ENCODE assay signal across 11 cellular contexts in the genomic region with DNA sequence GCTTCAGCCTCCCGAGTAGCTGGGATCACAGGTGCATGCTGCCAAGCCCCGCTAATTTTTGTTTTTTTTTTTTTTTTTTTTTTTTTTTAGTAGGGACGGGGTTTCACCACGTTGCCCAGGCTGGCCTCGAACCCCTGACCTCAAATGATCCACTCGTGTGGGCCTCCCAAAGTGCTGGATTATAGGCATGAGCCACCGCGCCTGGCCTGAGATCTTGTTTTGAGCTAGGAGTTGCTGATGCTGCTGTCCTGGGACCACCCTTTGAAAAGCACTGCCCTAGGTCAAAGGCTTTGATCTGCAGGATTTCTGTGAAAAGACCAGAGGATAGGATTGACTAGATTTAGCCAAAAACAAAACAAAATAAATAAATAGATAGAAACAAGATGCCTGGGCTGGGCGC. TPM values are rescaled to one million over a fixed set of nuclear protein-coding genes. Genes with fewer than 3 reads are reported as not detected.
DNase-seq lines count a peak whose midpoint lies in the region; ATAC-seq and TF ChIP-seq lines count a peak whose summit lies in the region.
"Had no signal": no experiment of that assay in that cellular context is flagged by ENCODE, and none has a peak within 500 bp of the region (broad histone marks: within the 10 kb centered on the region; RNA-seq: fewer than 3 reads in every experiment).

No MANE protein-coding gene starts in this region.

- H3K4me3 ChIP-seq in BLaER1 (no peak overlapping the region; the same call in 1 of the 2 replicates), GM12864 (ENCODE audit: low read depth, low read length) (peak overlapping the region; percentile 84; the same call in 1 of the 2 replicates)

- H3K36me3 Mint-ChIP-seq in activated naive CD8-positive, alpha-beta T cell treated with anti-CD3 and anti-CD28 coated beads, Interleukin-2, amount 50 U/mL, for 24 hours (ENCODE audit: low read depth) = no peaks in the 10 kb centered on the region
- no peaks in the 10 kb centered on the region for H3K36me3 Mint-ChIP-seq in nephron progenitor cell (ENCODE audit: low read depth)
- H3K36me3 Mint-ChIP-seq: activated naive CD4-positive, alpha-beta T cell treated with anti-CD3 and anti-CD28 coated beads, Interleukin-2, amount 10 ng/mL, durations not matched to agents 7 days and 5 days; mesothelial cell of epicardium had no signal

- H4K20me1 ChIP-seq in BLaER1 = no peaks in the 10 kb centered on the region

- H3K4me1 ChIP-seq in BLaER1 = peaks cover 45% of the 10 kb centered on the region
- no peaks in the 10 kb centered on the region for H3K4me1 ChIP-seq in foreskin keratinocyte

- no peak for ATAC-seq in activated naive CD8-positive, alpha-beta T cell treated with anti-CD3 and anti-CD28 coated beads, Interleukin-2, amount 50 U/mL, for 24 hours
- ATAC-seq in foreskin keratinocyte (no peak), GM21529 (IDR thresholded peaks at IDR 0.05; ENCODE audit: unreplicated experiment) (no peak)

- peak overlapping the region; percentile 97 for H3K4me3 Mint-ChIP-seq in activated naive CD8-positive, alpha-beta T cell treated with anti-CD3 and anti-CD28 coated beads, Interleukin-2, amount 50 U/mL, for 24 hours
- peak overlapping the region; percentile 32 for H3K4me3 Mint-ChIP-seq in nephron progenitor cell

- peaks cover 17% of the 10 kb centered on the region for H3K4me1 Mint-ChIP-seq in activated naive CD8-positive, alpha-beta T cell treated with anti-CD3 and anti-CD28 coated beads, Interleukin-2, amount 50 U/mL, for 24 hours
- H3K4me1 Mint-ChIP-seq in nephron progenitor cell = peaks cover 29% of the 10 kb centered on the region

- H3K27ac ChIP-seq in BLaER1 = peak overlapping the region; percentile 78; the same call in 1 of the 2 replicates
- no peak overlapping the region for H3K27ac ChIP-seq in foreskin keratinocyte

- H3K9me3 ChIP-seq in BLaER1 = no peaks in the 10 kb centered on the region

- H3K27me3 ChIP-seq in BLaER1 (no peaks in the 10 kb centered on the region), foreskin keratinocyte (peaks cover 3% of the 10 kb centered on the region)

- H3K9ac ChIP-seq in BLaER1 = no peak overlapping the region; the same call in 1 of the 2 replicates

- H3K9me3 Mint-ChIP-seq in activated naive CD8-positive, alpha-beta T cell treated with anti-CD3 and anti-CD28 coated beads, Interleukin-2, amount 50 U/mL, for 24 hours = no peaks in the 10 kb centered on the region
- no peaks in the 10 kb centered on the region for H3K9me3 Mint-ChIP-seq in nephron progenitor cell
- H3K9me3 Mint-ChIP-seq: activated CD4-positive, alpha-beta memory T cell treated with anti-CD3 and anti-CD28 coated beads, Interleukin-2, amount 10 ng/mL, durations not matched to agents 7 days and 5 days; activated naive CD4-positive, alpha-beta T cell treated with anti-CD3 and anti-CD28 coated beads, Interleukin-2, amount 10 ng/mL, durations not matched to agents 7 days and 5 days; mesothelial cell of epicardium had no signal

- peaks cover 6% of the 10 kb centered on the region for H3K27me3 Mint-ChIP-seq in activated naive CD8-positive, alpha-beta T cell treated with anti-CD3 and anti-CD28 coated beads, Interleukin-2, amount 50 U/mL, for 24 hours
- H3K27me3 Mint-ChIP-seq in nephron progenitor cell (ENCODE audit: low read depth, poor library complexity) = no peaks in the 10 kb centered on the region

- H3K36me3 ChIP-seq in BLaER1 = peaks cover 7% of the 10 kb centered on the region

- H3K4me2 ChIP-seq in BLaER1 = peak overlapping the region; percentile 97

- no peak overlapping the region for H3K27ac Mint-ChIP-seq in activated naive CD8-positive, alpha-beta T cell treated with anti-CD3 and anti-CD28 coated beads, Interleukin-2, amount 50 U/mL, for 24 hours
- no peak overlapping the region for H3K27ac Mint-ChIP-seq in nephron progenitor cell

- DNase-seq in GM12864 (ENCODE audit: low read depth) = no peak
- no peak for DNase-seq in activated naive CD8-positive, alpha-beta T cell treated with anti-CD3 and anti-CD28 coated beads, Interleukin-2, amount 50 U/mL, for 24 hours
- no peak for DNase-seq in nephron progenitor cell
- DNase-seq in foreskin keratinocyte = no peak
- no peak for DNase-seq in NCI-H345 (lab: John Stamatoyannopoulos, UW)
- DNase-seq in DMS 273 (lab: John Stamatoyannopoulos, UW; ENCODE audit: unreplicated experiment) = no peak

- no peak for TF ChIP-seq CTCF in GM12864 (IDR thresholded peaks at IDR 0.05; ENCODE audit: low read depth, low read length, missing control alignments)
- no peak for TF ChIP-seq CTCF in nephron progenitor cell (IDR thresholded peaks at IDR 0.05)
- TF ChIP-seq CTCF in foreskin keratinocyte (conservative IDR thresholded peaks at IDR 0.05) = no peak

RNA-seq across cellular contexts. Expression of a gene that starts 0.8 kb away (rescaled TPM):
- 9.3 and 10.9 TPM in 2 replicates for total RNA-seq in foreskin keratinocyte
- polyA plus RNA-seq in foreskin keratinocyte = 5.9 and 6.7 TPM in 2 replicates
